Comparison of ENCODE assay signal across 16 cellular contexts in genomic region chr6:26202201-26202611, GRCh38.
DNase-seq lines count a peak whose midpoint lies in the region; ATAC-seq, FAIRE-seq and TF ChIP-seq lines count a peak whose summit lies in the region.
"Had no signal": no experiment of that assay in that cellular context is flagged by ENCODE, and none has a peak within 500 bp of the region (broad histone marks: within the 10 kb centered on the region; RNA-seq: fewer than 3 reads in every experiment).

No MANE protein-coding gene starts in this region.

- H3K9ac ChIP-seq in H1 (replicated peaks in 1 of 4; ENCODE audit: extremely low read depth in 1 of 4, low read depth in 3 of 4, low read length in 3 of 4), result peak overlapping the region in 1 of 4 experiments; percentile 26; a peak in 1 of 7 replicates

- H3K79me2 ChIP-seq in H1 (ENCODE audit: control insufficient read depth in 1 of 2, insufficient read depth in 2 of 2, low read length in 2 of 2), result peaks cover 0 to 17% of the 10 kb centered on the region in 2 experiments; a peak in 2 of 4 replicates

- H3K4me1 ChIP-seq in Panc1 (ENCODE audit: control insufficient read depth, insufficient read depth, low read length), result peaks cover 22% of the 10 kb centered on the region
- H3K4me1 ChIP-seq in H1 (replicated peaks in 1 of 4; ENCODE audit: control insufficient read depth in 3 of 4, insufficient read depth in 4 of 4, low read length in 3 of 4), result peaks cover 0 to 11% (median 5%) of the 10 kb centered on the region in 4 experiments; a peak in 6 of 7 replicates

- H3K9me3 ChIP-seq in Panc1 (ENCODE audit: control insufficient read depth, insufficient read depth, low read depth, low read length) (no peaks in the 10 kb centered on the region), H1 (ENCODE audit: insufficient read depth in 2 of 2, low read depth in 1 of 2, low read length in 1 of 2) (no peaks in the 10 kb centered on the region)
- H3K9me3 ChIP-seq: suprapubic skin, vagina had no signal

- no peak overlapping the region for H3K56ac ChIP-seq in H1 (replicated peaks; ENCODE audit: insufficient read length, low read depth, low read length)

- no peak overlapping the region for H3K4me3 ChIP-seq in Panc1 (ENCODE audit: low read depth in 2 of 2, low read length in 2 of 2)
- no peak overlapping the region; a peak in 1 of 8 replicates for H3K4me3 ChIP-seq in H1 (ENCODE audit: extremely low read depth in 1 of 4, insufficient read depth in 2 of 4, low read depth in 3 of 4, low read length in 4 of 4)
- H3K4me3 ChIP-seq: suprapubic skin, vagina had no signal

- no peaks in the 10 kb centered on the region for H3K9me3 Mint-ChIP-seq in activated naive CD4-positive, alpha-beta T cell treated with anti-CD3 and anti-CD28 coated beads, Interleukin-2, amount 50 U/mL, for 72 hours
- H3K9me3 Mint-ChIP-seq: activated naive CD4-positive, alpha-beta T cell treated with anti-CD3 and anti-CD28 coated beads, Interleukin-2, amount 10 ng/mL, durations not matched to agents 7 days and 5 days; activated T-cell treated with anti-CD3 and anti-CD28 coated beads, Interleukin-2, amount 50 U/mL, for 24 hours; effector memory CD8-positive, alpha-beta T cell had no signal

- intact Hi-C loops in Panc1 (cut with micrococcal nuclease; ENCODE audit: unreplicated experiment), result no loop called here

- POLR2A ChIA-PET in Panc1 (lab: Charles Lee) (no interaction called here), H1 (lab: Charles Lee; ENCODE audit: partially characterized antibody) (interaction anchor here (1.2 to 40.4 kb wide), 12 partner anchors 11 to 1636 kb away, joined by 3 to 2731 read pairs (median 230); a partner anchor contains a TSS)

- H2BK15ac ChIP-seq in H1 (ENCODE audit: low read length), result no peak overlapping the region

- no peaks in the 10 kb centered on the region; the same call in 1 of the 2 replicates for H3K36me3 ChIP-seq in Panc1 (ENCODE audit: control insufficient read depth, insufficient read depth, low read length)
- no peaks in the 10 kb centered on the region for H3K36me3 ChIP-seq in H1 (ENCODE audit: control insufficient read depth in 2 of 4, insufficient read depth in 4 of 4, low read length in 3 of 4)
- H3K36me3 ChIP-seq: suprapubic skin, vagina had no signal

- H3K4me2 ChIP-seq in H1 (ENCODE audit: insufficient read depth in 1 of 2, low read depth in 2 of 2, low read length in 2 of 2), result peak overlapping the region in 1 of 2 experiments; percentile 93; a peak in 2 of 4 replicates

- TF ChIP-seq EP300 in H1 (IDR thresholded peaks at IDR 0.05; ENCODE audit: borderline replicate concordance in 1 of 2, low read depth in 2 of 2, low read length in 2 of 2), result no peak

- peak overlapping the region; percentile 82 for H3K18ac ChIP-seq in H1 (ENCODE audit: extremely low read depth, low read length)

- H4K8ac ChIP-seq in H1 (ENCODE audit: extremely low read depth, insufficient read depth, low read length), result no peak overlapping the region

- no peak overlapping the region for H3K4ac ChIP-seq in H1 (replicated peaks; ENCODE audit: insufficient read length, low read depth, low read length)

- no peaks in the 10 kb centered on the region for H3K79me1 ChIP-seq in H1 (ENCODE audit: low read depth, low read length)

- peak overlapping the region; percentile 93 for H3K27ac ChIP-seq in Panc1 (ENCODE audit: low read length)
- peak overlapping the region; percentile 47 for H3K27ac ChIP-seq in H1 (ENCODE audit: low read depth, low read length)
- no peak overlapping the region for H3K27ac ChIP-seq in caudate nucleus (ENCODE audit: low read depth, low read length)
- H3K27ac ChIP-seq: suprapubic skin, vagina had no signal

- BruUV-seq in Panc1 (replicated peaks; lab: Mats Ljungman, UMichigan), result no TSS peak

- H2AK5ac ChIP-seq in H1 (ENCODE audit: low read depth, low read length), result peak overlapping the region; percentile 95

- CTCF ChIA-PET in Panc1 (lab: Charles Lee), result no interaction called here
- CTCF ChIA-PET in H1 (lab: Charles Lee; ENCODE audit: partially characterized antibody), result interaction anchor here (0.9 kb wide), 1 partner anchor 23 kb away, joined by 3 read pairs; a partner anchor contains a TSS

- TF ChIP-seq RAD21 in H1 (IDR thresholded peaks at IDR 0.05 in 1 of 2, conservative IDR thresholded peaks at IDR 0.05 in 1 of 2; ENCODE audit: low read depth in 2 of 2, low read length in 2 of 2), result no peak

- ATAC-seq in activated naive CD4-positive, alpha-beta T cell treated with anti-CD3 and anti-CD28 coated beads, Interleukin-2, amount 50 U/mL, for 72 hours, result no peak
- ATAC-seq in Panc1 (no peak), HG03095 (IDR thresholded peaks at IDR 0.05; ENCODE audit: unreplicated experiment) (no peak)
- ATAC-seq: effector memory CD8-positive, alpha-beta T cell had no signal

- FAIRE-seq in H1 (lab: Jason Lieb, UNC), result no peak

- H3K36me3 Mint-ChIP-seq in activated naive CD4-positive, alpha-beta T cell treated with anti-CD3 and anti-CD28 coated beads, Interleukin-2, amount 50 U/mL, for 72 hours, result peaks cover 13 to 16% of the 10 kb centered on the region in 2 donors

- no peak overlapping the region for H3K14ac ChIP-seq in H1 (ENCODE audit: insufficient read length)

- no peak for DNase-seq in activated naive CD4-positive, alpha-beta T cell treated with anti-CD3 and anti-CD28 coated beads, Interleukin-2, amount 50 U/mL, for 72 hours (ENCODE audit: low spot score in 2 of 2)
- DNase-seq in activated naive CD4-positive, alpha-beta T cell treated with anti-CD3 and anti-CD28 coated beads, Interleukin-2, amount 50 U/mL, for 16 hours, result no peak
- DNase-seq in Panc1 (ENCODE audit: low read depth, low spot score), result no peak
- no peak for DNase-seq in H1 (ENCODE audit: low read depth in 1 of 2, low spot score in 2 of 2)
- DNase-seq in activated gamma-delta T cell treated with Interleukin-2 at 50 U/mL for 16 hours, result no peak
- no peak for DNase-seq in GM10266 (ENCODE audit: extremely low spot score)
- DNase-seq in caudate nucleus (lab: John Stamatoyannopoulos, UW), result no peak
- DNase-seq: activated CD4-positive, alpha-beta T cell treated with anti-CD3 and anti-CD28 coated beads for 4 hours; activated naive CD4-positive, alpha-beta T cell treated with anti-CD3 and anti-CD28 coated beads, Interleukin-2, amount 10 ng/mL, durations not matched to agents 7 days and 5 days; activated T-cell treated with anti-CD3 and anti-CD28 coated beads, Interleukin-2, amount 50 U/mL, for 24 hours; effector memory CD8-positive, alpha-beta T cell; NCI-H2171; NCI-H748 treated with DMSO at 0.1 percent for 48 hours had no signal

- H3K23me2 ChIP-seq in H1 (ENCODE audit: low read depth, low read length), result peaks cover 4% of the 10 kb centered on the region

- H3K23ac ChIP-seq in H1 (ENCODE audit: insufficient read length), result no peak overlapping the region

- H4K91ac ChIP-seq in H1 (replicated peaks; ENCODE audit: insufficient read length, low read length), result peak overlapping the region; percentile 86

- in situ Hi-C loops in Panc1 (cut with HindIII; ENCODE audit: low pct_unique_long_range_greater_than_20kb, low sequenced_read_pairs), result no loop called here

- 0 out of 3 replicates have a peak, but pooled peaks of 1 of the 2 experiments have one; percentile 14 for TF ChIP-seq POLR2A in H1 (IDR thresholded peaks at IDR 0.05; ENCODE audit: control extremely low read depth in 1 of 2, low read depth in 2 of 2, low read length in 2 of 2)

- H4K20me1 ChIP-seq in H1 (replicated peaks in 1 of 2; ENCODE audit: control insufficient read depth in 1 of 2, insufficient read depth in 2 of 2, low read length in 2 of 2), result peaks cover 2 to 4% of the 10 kb centered on the region in 2 experiments

- H2BK120ac ChIP-seq in H1 (replicated peaks; ENCODE audit: low read depth, low read length), result peak overlapping the region; percentile 50

- WGBS in H1 (ENCODE audit: extremely low coverage in 1 of 2, insufficient coverage in 1 of 2, insufficient read length in 1 of 2, insufficient replicate concordance in 2 of 2, low coverage in 1 of 2, low lambda C conversion rate in 2 of 2, missing lambda C conversion rate in 1 of 2), 2 experiments, result 80% methylated on average over 6 of the region's 6 CpGs; no CpG with 5 or more reads in 1 of the 2 experiments

- H4K5ac ChIP-seq in H1 (ENCODE audit: insufficient read length, low read depth, low read length), result peak overlapping the region; percentile 65

- peak overlapping the region; percentile 93 for H2BK5ac ChIP-seq in H1 (ENCODE audit: low read depth, low read length)

- peak overlapping the region; percentile 93 for H2BK20ac ChIP-seq in H1 (ENCODE audit: low read length)

- H2BK12ac ChIP-seq in H1 (ENCODE audit: low read depth, low read length), result peak overlapping the region; percentile 89

- TF ChIP-seq CTCF in Panc1 (IDR thresholded peaks at IDR 0.05) (no peak), H1 (IDR thresholded peaks at IDR 0.05; ENCODE audit: control extremely low read depth in 1 of 3, insufficient read depth in 1 of 3, low read depth in 1 of 3, low read length in 3 of 3) (no peak), GM10266 (IDR thresholded peaks at IDR 0.05; ENCODE audit: control insufficient read depth, insufficient read depth, low read depth, missing control alignments) (no peak)

- peak overlapping the region; percentile 50 to 86 for H3K27ac Mint-ChIP-seq in activated naive CD4-positive, alpha-beta T cell treated with anti-CD3 and anti-CD28 coated beads, Interleukin-2, amount 50 U/mL, for 72 hours

- no peak overlapping the region for H2AFZ ChIP-seq in H1 (ENCODE audit: low read length)

- H3K27me3 ChIP-seq in Panc1 (ENCODE audit: control insufficient read depth, insufficient read depth, low read length) (no peaks in the 10 kb centered on the region), H1 (replicated peaks in 1 of 4; ENCODE audit: control insufficient read depth in 3 of 4, extremely low read depth in 1 of 4, insufficient read depth in 3 of 4, low read length in 3 of 4) (no peaks in the 10 kb centered on the region)
- H3K27me3 ChIP-seq: vagina had no signal

TF ChIP-seq in H1, 55 proteins besides CTCF, POLR2A, EP300 and RAD21:
- TF ChIP-seq KDM4A (IDR thresholded peaks at IDR 0.05; ENCODE audit: low read depth, low read length, severe bottlenecking) (no peak), POLR2AphosphoS5 (IDR thresholded peaks at IDR 0.05; ENCODE audit: low read depth, low read length) (peak; percentile 26; the same call in 1 of the 2 replicates), SAP30 (IDR thresholded peaks at IDR 0.05; ENCODE audit: insufficient read depth, insufficient replicate concordance, low read length) (no peak), GTF2F1 (IDR thresholded peaks at IDR 0.05; ENCODE audit: borderline replicate concordance, low read depth, low read length) (no peak), TCF12 (IDR thresholded peaks at IDR 0.05; ENCODE audit: low read depth, low read length) (no peak), BRCA1 (IDR thresholded peaks at IDR 0.05; ENCODE audit: low read depth, low read length) (no peak), TAF1 (IDR thresholded peaks at IDR 0.05; ENCODE audit: low read depth, low read length) (peak; percentile 22; the same call in 1 of the 2 replicates), CHD2 (IDR thresholded peaks at IDR 0.05; ENCODE audit: low read length) (no peak), KDM1A (IDR thresholded peaks at IDR 0.05; ENCODE audit: borderline replicate concordance, low read length) (no peak), RXRA (IDR thresholded peaks at IDR 0.05; ENCODE audit: insufficient read depth, low read depth, low read length) (no peak)
